Comparison of ENCODE assay signal across 33 cellular contexts in the genomic region with DNA sequence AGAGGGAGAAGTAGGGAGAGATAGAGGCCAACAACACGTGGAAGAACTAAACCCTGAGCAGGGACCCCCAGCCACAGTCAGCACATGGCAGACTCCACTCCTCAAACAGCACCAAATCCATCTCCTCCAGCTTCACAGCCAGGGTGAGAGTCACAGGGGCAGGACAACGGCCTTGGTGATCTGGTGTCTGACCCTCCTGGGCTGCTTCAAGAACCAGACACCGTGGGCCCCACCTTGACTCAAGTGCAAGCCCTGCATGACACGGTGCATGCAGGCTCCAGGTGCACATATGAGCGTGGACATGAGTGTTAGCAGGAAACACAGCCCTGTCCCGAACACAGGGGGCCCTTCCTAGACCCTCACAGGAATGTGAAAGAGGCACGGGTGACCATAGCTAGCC. TPM values are rescaled to one million over a fixed set of nuclear protein-coding genes. Genes with fewer than 3 reads are reported as not detected.
"Had no signal": no experiment of that assay in that cellular context is flagged by ENCODE, and none has a peak within 500 bp of the region (broad histone marks: within the 10 kb centered on the region; RNA-seq: fewer than 3 reads in every experiment).

No MANE protein-coding gene starts in this region.

- ATAC-seq: activated CD4-positive, alpha-beta T cell treated with anti-CD3 and anti-CD28 coated beads for 36 hours; activated CD4-positive, CD25-positive, alpha-beta regulatory T cell treated with anti-CD3 and anti-CD28 coated beads, Interleukin-2, amount 50 U/mL, for 24 hours; activated CD8-positive, alpha-beta memory T cell treated with anti-CD3 and anti-CD28 coated beads, Interleukin-2, amount 10 ng/mL, durations not matched to agents 7 days and 5 days; activated CD8-positive, alpha-beta T cell treated with anti-CD3 and anti-CD28 coated beads, Interleukin-2, amount 10 ng/mL, durations not matched to agents 7 days and 5 days had no signal

- FAIRE-seq: bronchial epithelial cell, TTC549 had no signal

- DNase-seq: activated B cell treated with CpG ODN at 0.5 μM for 24 hours; activated CD4-positive, alpha-beta memory T cell treated with anti-CD3 and anti-CD28 coated beads, Interleukin-2, amount 10 ng/mL, durations not matched to agents 7 days and 5 days; activated CD4-positive, alpha-beta T cell treated with anti-CD3 and anti-CD28 coated beads for 1 hour; activated CD4-positive, alpha-beta T cell treated with anti-CD3 and anti-CD28 coated beads for 36 hours; activated CD4-positive, alpha-beta T cell treated with anti-CD3 and anti-CD28 coated beads for 48 hours; activated CD4-positive, alpha-beta T cell treated with anti-CD3 and anti-CD28 coated beads, Interleukin-2, amount 10 ng/mL, durations not matched to agents 7 days and 5 days; activated CD4-positive, alpha-beta T cell treated with anti-CD3 and anti-CD28 coated beads, Interleukin-2, amount 50 U/mL, for 48 hours; activated CD8-positive, alpha-beta memory T cell treated with anti-CD3 and anti-CD28 coated beads for 24 hours; activated CD8-positive, alpha-beta memory T cell treated with anti-CD3 and anti-CD28 coated beads, Interleukin-2, amount 10 ng/mL, durations not matched to agents 7 days and 5 days; activated CD8-positive, alpha-beta T cell treated with anti-CD3 and anti-CD28 coated beads, Interleukin-2, amount 10 ng/mL, durations not matched to agents 7 days and 5 days; activated effector memory CD4-positive, alpha-beta T cell treated with Interleukin-2 at 50 U/mL for 16 hours; activated gamma-delta T cell; activated naive CD4-positive, alpha-beta T cell treated with anti-CD3 and anti-CD28 coated beads, Interleukin-2, amount 10 ng/mL, durations not matched to agents 7 days and 5 days; activated naive CD4-positive, alpha-beta T cell treated with Interleukin-2 at 50 U/mL for 16 hours; activated naive CD8-positive, alpha-beta T cell treated with anti-CD3 and anti-CD28 coated beads, Interleukin-2, amount 10 ng/mL, durations not matched to agents 7 days and 5 days; activated naive CD8-positive, alpha-beta T cell treated with anti-CD3 and anti-CD28 coated beads, Interleukin-2, amount 50 U/mL, for 24 hours; activated T-cell treated with anti-CD3 and anti-CD28 coated beads, Interleukin-2, amount 50 U/mL, for 24 hours; activated T-cell treated with anti-CD3 and anti-CD28 coated beads, Interleukin-2, amount 50 U/mL, for 48 hours; amygdala; anterior cingulate cortex; caudate nucleus; cerebellar nuclear complex; SW 1271; T-helper 1 cell; T-helper 2 cell; T-helper 9 cell had no signal

RNA-seq across cellular contexts. Expression of gene S100A7, which starts 21.9 kb away (rescaled TPM):
- total RNA-seq: activated B cell treated with CpG ODN at 0.5 μM for 24 hours; activated CD4-positive, alpha-beta memory T cell treated with anti-CD3 and anti-CD28 coated beads, Interleukin-2, amount 10 ng/mL, durations not matched to agents 7 days and 5 days; activated CD4-positive, alpha-beta T cell treated with anti-CD3 and anti-CD28 coated beads for 36 hours; activated CD4-positive, alpha-beta T cell treated with anti-CD3 and anti-CD28 coated beads, Interleukin-2, amount 10 ng/mL, durations not matched to agents 7 days and 5 days; activated CD8-positive, alpha-beta memory T cell treated with anti-CD3 and anti-CD28 coated beads, Interleukin-2, amount 10 ng/mL, durations not matched to agents 7 days and 5 days; activated CD8-positive, alpha-beta T cell treated with anti-CD3 and anti-CD28 coated beads, Interleukin-2, amount 10 ng/mL, durations not matched to agents 7 days and 5 days; activated naive CD8-positive, alpha-beta T cell treated with anti-CD3 and anti-CD28 coated beads, Interleukin-2, amount 10 ng/mL, durations not matched to agents 7 days and 5 days; activated T-helper 2 cell treated with anti-CD3 and anti-CD28 coated beads, Interferon-gamma antibody, Interleukin-2, Interleukin-4, amounts not matched to agents 10 μg/mL and 5 μg/mL and 100 μg/mL, durations not matched to agents 14 hours and 24 hours and 36 hours; ascending aorta; bronchial epithelial cell; cardiac muscle cell had no signal
- polyA plus RNA-seq: cardiac muscle cell had no signal

RNA-seq across cellular contexts. Expression of gene S100A7A, which starts 22.3 kb away (rescaled TPM):
- total RNA-seq: activated B cell treated with CpG ODN at 0.5 μM for 24 hours; activated CD4-positive, alpha-beta memory T cell treated with anti-CD3 and anti-CD28 coated beads, Interleukin-2, amount 10 ng/mL, durations not matched to agents 7 days and 5 days; activated CD4-positive, alpha-beta T cell treated with anti-CD3 and anti-CD28 coated beads for 36 hours; activated CD4-positive, alpha-beta T cell treated with anti-CD3 and anti-CD28 coated beads, Interleukin-2, amount 10 ng/mL, durations not matched to agents 7 days and 5 days; activated CD8-positive, alpha-beta memory T cell treated with anti-CD3 and anti-CD28 coated beads, Interleukin-2, amount 10 ng/mL, durations not matched to agents 7 days and 5 days; activated CD8-positive, alpha-beta T cell treated with anti-CD3 and anti-CD28 coated beads, Interleukin-2, amount 10 ng/mL, durations not matched to agents 7 days and 5 days; activated naive CD8-positive, alpha-beta T cell treated with anti-CD3 and anti-CD28 coated beads, Interleukin-2, amount 10 ng/mL, durations not matched to agents 7 days and 5 days; activated T-helper 2 cell treated with anti-CD3 and anti-CD28 coated beads, Interferon-gamma antibody, Interleukin-2, Interleukin-4, amounts not matched to agents 10 μg/mL and 5 μg/mL and 100 μg/mL, durations not matched to agents 14 hours and 24 hours and 36 hours; ascending aorta; bronchial epithelial cell; cardiac muscle cell had no signal
- polyA plus RNA-seq: adipose tissue, cardiac muscle cell had no signal

RNA-seq across cellular contexts. Expression of gene S100A8, which starts 47.7 kb away (rescaled TPM):
- total RNA-seq: activated B cell treated with CpG ODN at 0.5 μM for 24 hours; activated CD4-positive, alpha-beta memory T cell treated with anti-CD3 and anti-CD28 coated beads, Interleukin-2, amount 10 ng/mL, durations not matched to agents 7 days and 5 days; activated CD4-positive, alpha-beta T cell treated with anti-CD3 and anti-CD28 coated beads for 36 hours; activated CD4-positive, alpha-beta T cell treated with anti-CD3 and anti-CD28 coated beads, Interleukin-2, amount 10 ng/mL, durations not matched to agents 7 days and 5 days; activated CD8-positive, alpha-beta memory T cell treated with anti-CD3 and anti-CD28 coated beads, Interleukin-2, amount 10 ng/mL, durations not matched to agents 7 days and 5 days; activated CD8-positive, alpha-beta T cell treated with anti-CD3 and anti-CD28 coated beads, Interleukin-2, amount 10 ng/mL, durations not matched to agents 7 days and 5 days; activated T-helper 2 cell treated with anti-CD3 and anti-CD28 coated beads, Interferon-gamma antibody, Interleukin-2, Interleukin-4, amounts not matched to agents 10 μg/mL and 5 μg/mL and 100 μg/mL, durations not matched to agents 14 hours and 24 hours and 36 hours; cardiac muscle cell had no signal
